Comparison of ENCODE assay signal across 16 cellular contexts in genomic region chr9:128629136-128629535, GRCh38. TPM values are rescaled to one million over a fixed set of nuclear protein-coding genes. Genes with fewer than 3 reads are reported as not detected.
DNase-seq lines count a peak whose midpoint lies in the region; ATAC-seq and TF ChIP-seq lines count a peak whose summit lies in the region.
"Had no signal": no experiment of that assay in that cellular context is flagged by ENCODE, and none has a peak within 500 bp of the region (broad histone marks: within the 10 kb centered on the region; RNA-seq: fewer than 3 reads in every experiment).

No MANE protein-coding gene starts in this region.

- no peak overlapping the region for H3K27ac ChIP-seq in Karpas-422 (ENCODE audit: low read length)
- H3K27ac ChIP-seq in gastroesophageal sphincter: peak overlapping the region in 3 of 4 donors; percentile 64 to 76 (median 73)
- peak overlapping the region in 2 of 4 donors; percentile 4 to 20 for H3K27ac ChIP-seq in sigmoid colon
- H3K27ac ChIP-seq: upper lobe of right lung had no signal

- H3K27me3 Mint-ChIP-seq in T-helper 1 cell treated with Interleukin-12 subunit alpha and Interleukin-12 subunit beta and Interleukin-4 antibody, amounts not matched to agents 30 μg/mL and 1 μg/mL, for 36 hours (ENCODE audit: low read depth): no peaks in the 10 kb centered on the region

- no peak for TF ChIP-seq CTCF in gastroesophageal sphincter (IDR thresholded peaks at IDR 0.05)
- no peak for TF ChIP-seq CTCF in sigmoid colon (IDR thresholded peaks at IDR 0.05)

- DNase-seq in T-helper 1 cell: no peak
- peak; percentile 36 for DNase-seq in Karpas-422
- DNase-seq in sigmoid colon: peak; percentile 40
- DNase-seq in activated CD4-positive, alpha-beta T cell treated with anti-CD3 and anti-CD28 coated beads, Interleukin-2, amount 50 U/mL, for 4 hours: no peak
- no peak for DNase-seq in NCI-H128 (lab: John Stamatoyannopoulos, UW; ENCODE audit: unreplicated experiment)
- DNase-seq in stimulated activated CD8-positive, alpha-beta memory T cell treated with anti-CD3 and anti-CD28 coated beads, Interleukin-4, amount 100 ng/mL, for 48 hours: no peak
- DNase-seq: activated CD4-positive, alpha-beta T cell treated with anti-CD3 and anti-CD28 coated beads, Interleukin-2, amount 50 U/mL, for 48 hours; activated T-cell treated with anti-CD3 and anti-CD28 coated beads, Interleukin-2, amount 50 U/mL, for 4 hours; DND-41; KG1; NCI-H1092 treated with DMSO at 0.1 percent for 48 hours; NCI-H748 treated with DMSO at 0.1 percent for 48 hours; upper lobe of right lung had no signal

- H3K36me3 Mint-ChIP-seq in T-helper 1 cell treated with Interleukin-12 subunit alpha and Interleukin-12 subunit beta and Interleukin-4 antibody, amounts not matched to agents 30 μg/mL and 1 μg/mL, for 36 hours (ENCODE audit: low read depth): peaks cover 55% of the 10 kb centered on the region

- H3K9me2 ChIP-seq in Karpas-422 (replicated peaks; ENCODE audit: insufficient read depth, low read length): no peaks in the 10 kb centered on the region

- WGBS in gastroesophageal sphincter (ENCODE audit: low coverage in 1 of 2), 2 donors: 42 to 76% methylated on average over 2 to 6 of the region's 10 CpGs
- 92 to 94% methylated on average over 10 of the region's 10 CpGs for WGBS in sigmoid colon, 2 donors

- no peak for ATAC-seq in gastroesophageal sphincter
- ATAC-seq: activated T-cell treated with anti-CD3 and anti-CD28 coated beads, Interleukin-2, amount 50 U/mL, for 4 hours had no signal

- H3K36me3 ChIP-seq in Karpas-422 (ENCODE audit: insufficient read depth, low read length) (0 out of 2 replicates have a peak, but pooled peaks cover 6% of the 10 kb centered on the region), gastroesophageal sphincter (peaks cover 0 to 100% of the 10 kb centered on the region in 2 donors), sigmoid colon (peaks cover 82 to 100% (median 93%) of the 10 kb centered on the region in 4 donors)

- TF ChIP-seq EP300 in gastroesophageal sphincter (IDR thresholded peaks at IDR 0.05): no peak
- TF ChIP-seq EP300 in sigmoid colon (IDR thresholded peaks at IDR 0.05): no peak

- intact Hi-C loops in sigmoid colon (cut with DNase I): no loop called here

- no peaks in the 10 kb centered on the region for H3K4me1 Mint-ChIP-seq in T-helper 1 cell treated with Interleukin-12 subunit alpha and Interleukin-12 subunit beta and Interleukin-4 antibody, amounts not matched to agents 30 μg/mL and 1 μg/mL, for 36 hours (ENCODE audit: low read depth)

- H3K4me3 ChIP-seq in Karpas-422 (ENCODE audit: low read length) (no peak overlapping the region), gastroesophageal sphincter (no peak overlapping the region), sigmoid colon (no peak overlapping the region)
- H3K4me3 ChIP-seq: HAP-1, upper lobe of right lung had no signal

- no peaks in the 10 kb centered on the region for H3K27me3 ChIP-seq in Karpas-422 (ENCODE audit: low read length)
- no peaks in the 10 kb centered on the region for H3K27me3 ChIP-seq in gastroesophageal sphincter
- H3K27me3 ChIP-seq in sigmoid colon: no peaks in the 10 kb centered on the region
- H3K27me3 ChIP-seq: upper lobe of right lung had no signal

- no peak overlapping the region for H3K4me2 ChIP-seq in Karpas-422 (ENCODE audit: low read depth, low read length, poor library complexity, severe bottlenecking)

- no peak overlapping the region for H3K9ac ChIP-seq in Karpas-422 (ENCODE audit: low read length)

- H3K9me3 ChIP-seq in Karpas-422 (ENCODE audit: low read length) (no peaks in the 10 kb centered on the region), gastroesophageal sphincter (no peaks in the 10 kb centered on the region), sigmoid colon (no peaks in the 10 kb centered on the region)
- H3K9me3 ChIP-seq: HAP-1, upper lobe of right lung had no signal

- H4K20me1 ChIP-seq in Karpas-422 (ENCODE audit: insufficient read depth, low read depth, low read length): no peaks in the 10 kb centered on the region

- TF ChIP-seq POLR2A in gastroesophageal sphincter (IDR thresholded peaks at IDR 0.05) (no peak), sigmoid colon (IDR thresholded peaks at IDR 0.05) (no peak)

- H3K4me1 ChIP-seq in Karpas-422 (ENCODE audit: low read length) (no peaks in the 10 kb centered on the region), gastroesophageal sphincter (peaks cover 0 to 32% (median 10%) of the 10 kb centered on the region in 3 donors), sigmoid colon (peaks cover 0 to 12% (median 7%) of the 10 kb centered on the region in 4 donors)
- H3K4me1 ChIP-seq: HAP-1 had no signal

- H3K27ac Mint-ChIP-seq in T-helper 1 cell treated with Interleukin-12 subunit alpha and Interleukin-12 subunit beta and Interleukin-4 antibody, amounts not matched to agents 30 μg/mL and 1 μg/mL, for 36 hours: peak overlapping the region; percentile 3

- no peaks in the 10 kb centered on the region for H3K79me2 ChIP-seq in Karpas-422 (ENCODE audit: low read length)

- no peak overlapping the region for H2AFZ ChIP-seq in Karpas-422 (ENCODE audit: low read length)

- no peaks in the 10 kb centered on the region for H3K9me3 Mint-ChIP-seq in T-helper 1 cell treated with Interleukin-12 subunit alpha and Interleukin-12 subunit beta and Interleukin-4 antibody, amounts not matched to agents 30 μg/mL and 1 μg/mL, for 36 hours
- H3K9me3 Mint-ChIP-seq: activated T-cell treated with anti-CD3 and anti-CD28 coated beads, Interleukin-2, amount 50 U/mL, for 4 hours had no signal

- H3K4me3 Mint-ChIP-seq in T-helper 1 cell treated with Interleukin-12 subunit alpha and Interleukin-12 subunit beta and Interleukin-4 antibody, amounts not matched to agents 30 μg/mL and 1 μg/mL, for 36 hours: no peak overlapping the region
- H3K4me3 Mint-ChIP-seq: activated T-cell treated with anti-CD3 and anti-CD28 coated beads, Interleukin-2, amount 50 U/mL, for 4 hours had no signal

RNA-seq across cellular contexts. Expression of gene DYNC2I2, which starts 27.5 kb away (rescaled TPM):
- total RNA-seq in Karpas-422 (2014; rRNA removed; shearing (Covaris generic); ENCODE audit: low replicate concordance): 38.9 and 73.2 TPM in 2 replicates
- total RNA-seq in gastroesophageal sphincter (10 to 100 TPM; 28.3 to 47.0 (median 37.7) TPM), sigmoid colon (10 to 100 TPM; 21.6 to 33.0 (median 27.0) TPM)
- 10 to 100 TPM; 39.6 to 87.4 (median 43.9) TPM for polyA plus RNA-seq in sigmoid colon

RNA-seq across cellular contexts. Expression of gene SET, which starts 59.9 kb away (rescaled TPM):
- total RNA-seq in Karpas-422 (2014; rRNA removed; shearing (Covaris generic); ENCODE audit: low replicate concordance): 378 and 638 TPM in 2 replicates
- total RNA-seq in gastroesophageal sphincter: 100 to 1,000 TPM; 209 to 355 (median 256) TPM
- total RNA-seq in sigmoid colon: 100 to 1,000 TPM; 182 to 195 (median 187) TPM
- 100 to 1,000 TPM in 2 of 3 donors, 10 to 100 TPM in 1; 77.2 to 172 (median 114) TPM for polyA plus RNA-seq in sigmoid colon

Comparison
In these comparisons a context has a peak if more than half of its experiments do, and no peak if none do; other contexts are left out.
1. DNase-seq: peak in Karpas-422 (single experiment) and sigmoid colon (single experiment); none in T-helper 1 cell (0 of 5), activated CD4-positive, alpha-beta T cell treated with anti-CD3 and anti-CD28 coated beads, Interleukin-2, amount 50 U/mL, for 4 hours (0 of 2), NCI-H128 (single experiment) and stimulated activated CD8-positive, alpha-beta memory T cell treated with anti-CD3 and anti-CD28 coated beads, Interleukin-4, amount 100 ng/mL, for 48 hours (single experiment).